1 cellular context compared by ENCODE assay signal in genomic region chr10:86399879-86400704, GRCh38.
A peak's percentile ranks its signal among the peaks of the same experiment; 100 is the strongest.
TF ChIP-seq lines count a peak whose summit lies in the region.

No MANE protein-coding gene starts in this region.

TF ChIP-seq in HEK293, 187 proteins besides CTCF, POLR2A, EP300 and RAD21 (continued from another document and continues in another):
- TF ChIP-seq PRDM4 (tag by site-specific recombination; IDR thresholded peaks at IDR 0.05) = peak; percentile 26; the same call in 1 of the 2 replicates
- no peak for TF ChIP-seq OVOL3 (tag by site-specific recombination; IDR thresholded peaks at IDR 0.05)
- no peak for TF ChIP-seq ZNF16 (tag by site-specific recombination; IDR thresholded peaks at IDR 0.05; ENCODE audit: low read depth)
- no peak for TF ChIP-seq ZBTB7A (tag by site-specific recombination; IDR thresholded peaks at IDR 0.05; ENCODE audit: low read depth)
- peak; percentile 72; the same call in 1 of the 2 replicates for TF ChIP-seq TRIM28 (IDR thresholded peaks at IDR 0.05; ENCODE audit: borderline replicate concordance, low read length)
- TF ChIP-seq ZNF274 (IDR thresholded peaks at IDR 0.05; ENCODE audit: low read length) = no peak
- no peak for TF ChIP-seq ZNF274 (tag by site-specific recombination; IDR thresholded peaks at IDR 0.05; ENCODE audit: borderline replicate concordance)
- peak; percentile 91 for TF ChIP-seq KLF8 (tag by site-specific recombination; IDR thresholded peaks at IDR 0.05)
- peak; percentile 58; the same call in 1 of the 2 replicates for TF ChIP-seq ZNF610 (tag by site-specific recombination; IDR thresholded peaks at IDR 0.05; ENCODE audit: borderline replicate concordance)
- peak; percentile 71 for TF ChIP-seq EGR2 (tag by site-specific recombination; IDR thresholded peaks at IDR 0.05; ENCODE audit: low read depth)
- no peak for TF ChIP-seq ZNF18 (tag by site-specific recombination; IDR thresholded peaks at IDR 0.05)
- no peak; the same call in 1 of the 2 replicates for TF ChIP-seq ZNF626 (tag by site-specific recombination; IDR thresholded peaks at IDR 0.05)
- no peak for TF ChIP-seq ZSCAN23 (tag by site-specific recombination; IDR thresholded peaks at IDR 0.05)
- no peak for TF ChIP-seq ZNF202 (tag by site-specific recombination; IDR thresholded peaks at IDR 0.05; ENCODE audit: borderline replicate concordance)
- no peak for TF ChIP-seq ZNF23 (tag by site-specific recombination; IDR thresholded peaks at IDR 0.05; ENCODE audit: borderline replicate concordance)
- TF ChIP-seq ZNF571 (tag by site-specific recombination; IDR thresholded peaks at IDR 0.05) = no peak
- no peak for TF ChIP-seq ZNF830 (tag by site-specific recombination; IDR thresholded peaks at IDR 0.05; ENCODE audit: low read depth)
- TF ChIP-seq PRDM2 (tag by site-specific recombination; IDR thresholded peaks at IDR 0.05; ENCODE audit: borderline replicate concordance) = 0 out of 2 replicates have a peak, but pooled peaks have one; percentile 9
- no peak for TF ChIP-seq ZNF175 (tag by site-specific recombination; IDR thresholded peaks at IDR 0.05)
- TF ChIP-seq ZEB2 (tag by site-specific recombination; IDR thresholded peaks at IDR 0.05) = peak; percentile 79
- TF ChIP-seq ZFHX2 (tag by site-specific recombination; conservative IDR thresholded peaks at IDR 0.05) = peak; percentile 81
- no peak for TF ChIP-seq ZNF138 (tag by site-specific recombination; IDR thresholded peaks at IDR 0.05; ENCODE audit: borderline replicate concordance)
- peak; percentile 98 for TF ChIP-seq ZBTB26 (tag by site-specific recombination; optimal IDR thresholded peaks at IDR 0.05)
- peak; percentile 72 for TF ChIP-seq ZXDB (tag by site-specific recombination; IDR thresholded peaks at IDR 0.05)
- no peak for TF ChIP-seq ZNF354C (tag by site-specific recombination; IDR thresholded peaks at IDR 0.05; ENCODE audit: borderline replicate concordance, low read depth)
- TF ChIP-seq ZNF221 (tag by site-specific recombination; IDR thresholded peaks at IDR 0.05; ENCODE audit: borderline replicate concordance) = 0 out of 2 replicates have a peak, but pooled peaks have one; percentile 26
- no peak for TF ChIP-seq YY2 (tag by site-specific recombination; IDR thresholded peaks at IDR 0.05)
- TF ChIP-seq ZBTB10 (tag by site-specific recombination; IDR thresholded peaks at IDR 0.05) = peak; percentile 62; the same call in 1 of the 2 replicates
- peak; percentile 97 for TF ChIP-seq ZBTB6 (tag by site-specific recombination; IDR thresholded peaks at IDR 0.05)
- no peak for TF ChIP-seq ZNF521 (tag by site-specific recombination; IDR thresholded peaks at IDR 0.05)
- TF ChIP-seq ZNF701 (tag by site-specific recombination; IDR thresholded peaks at IDR 0.05) = no peak
- TF ChIP-seq ZNF133 (tag by site-specific recombination; IDR thresholded peaks at IDR 0.05) = no peak
- peak; percentile 88 for TF ChIP-seq ZNF654 (tag by site-specific recombination; IDR thresholded peaks at IDR 0.05; ENCODE audit: low read depth)
- no peak for TF ChIP-seq PRDM6 (tag by site-specific recombination; IDR thresholded peaks at IDR 0.05)
- TF ChIP-seq ZNF514 (tag by site-specific recombination; IDR thresholded peaks at IDR 0.05) = no peak
- peak; percentile 96 for TF ChIP-seq ZNF660 (tag by site-specific recombination; IDR thresholded peaks at IDR 0.05)
- TF ChIP-seq ZBTB49 (tag by site-specific recombination; IDR thresholded peaks at IDR 0.05; ENCODE audit: low read depth) = no peak
- TF ChIP-seq ZNF362 (tag by site-specific recombination; IDR thresholded peaks at IDR 0.05) = no peak
- no peak; the same call in 1 of the 2 replicates for TF ChIP-seq REPIN1 (tag by site-specific recombination; IDR thresholded peaks at IDR 0.05; ENCODE audit: low read depth)
- no peak for TF ChIP-seq ZNF658 (tag by site-specific recombination; IDR thresholded peaks at IDR 0.05)
